ENCODE assay signal across 14 cellular contexts in genomic region chr9:99326112-99326916, GRCh38.
DNase-seq lines count a peak whose midpoint lies in the region; ATAC-seq and TF ChIP-seq lines count a peak whose summit lies in the region.
"Had no signal": no experiment of that assay in that cellular context is flagged by ENCODE, and none has a peak within 500 bp of the region (broad histone marks: within the 10 kb centered on the region; RNA-seq: fewer than 3 reads in every experiment).

No MANE protein-coding gene starts in this region.

- no peak overlapping the region for H3K18ac ChIP-seq in mesenchymal stem cell (ENCODE audit: low read depth in 1 of 2, low read length in 2 of 2)

- no peak overlapping the region for H3K4me3 ChIP-seq in OCI-LY7 (ENCODE audit: low read depth, low read length, poor library complexity, severe bottlenecking)
- H3K4me3 ChIP-seq in choroid plexus epithelial cell (ENCODE audit: low read depth, low read length), result no peak overlapping the region
- H3K4me3 ChIP-seq in retinal pigment epithelial cell (ENCODE audit: low read length), result no peak overlapping the region
- H3K4me3 ChIP-seq in A673 (ENCODE audit: low read depth, low read length, poor library complexity, severe bottlenecking), result no peak overlapping the region
- no peak overlapping the region for H3K4me3 ChIP-seq in mesenchymal stem cell (ENCODE audit: insufficient read depth in 1 of 2, low read depth in 1 of 2, low read length in 2 of 2)
- H3K4me3 ChIP-seq: breast epithelium, lung had no signal

- POLR2A ChIA-PET in OCI-LY7 (lab: Charles Lee), result interaction anchor here (0.6 kb wide), 1 partner anchor 61 kb away, joined by 4 read pairs; no protein-coding TSS in a partner anchor
- POLR2A ChIA-PET in A673 (lab: Charles Lee; ENCODE audit: low non-redundant PET), result no interaction called here

- no peak overlapping the region for H3K14ac ChIP-seq in mesenchymal stem cell (ENCODE audit: low read length in 2 of 2)

- H2BK12ac ChIP-seq in mesenchymal stem cell (ENCODE audit: low read length in 2 of 2), result no peak overlapping the region

- H3K4me1 ChIP-seq in OCI-LY7 (ENCODE audit: insufficient read depth, low read length, poor library complexity, severe bottlenecking), result no peaks in the 10 kb centered on the region
- H3K4me1 ChIP-seq in A673 (ENCODE audit: insufficient read depth, low read length, poor library complexity, severe bottlenecking), result no peaks in the 10 kb centered on the region
- no peaks in the 10 kb centered on the region for H3K4me1 ChIP-seq in mesenchymal stem cell (ENCODE audit: control insufficient read depth, insufficient read depth, low read depth, low read length)
- H3K4me1 ChIP-seq: breast epithelium had no signal

- DNase-seq in HCEC 1CT, result peak; percentile 36
- DNase-seq in OCI-LY7 (ENCODE audit: low spot score), result no peak
- peak; percentile 17 for DNase-seq in choroid plexus epithelial cell (ENCODE audit: low read depth)
- DNase-seq in retinal pigment epithelial cell (ENCODE audit: low read depth), result peak; percentile 8
- DNase-seq in A673 (ENCODE audit: low spot score), result no peak
- DNase-seq in mesenchymal stem cell, result no peak
- DNase-seq: activated CD4-positive, alpha-beta T cell treated with anti-CD3 and anti-CD28 coated beads, Interleukin-2, amount 50 U/mL, for 48 hours; activated gamma-delta T cell treated with Interleukin-2 at 50 U/mL for 16 hours; NCI-H2029 treated with DMSO at 0.1 percent for 48 hours; NK-92 treated with Interleukin-12 subunit alpha and Interleukin-12 subunit beta, amount 100 ng/mL, for 24 hours; small intestine had no signal

- WGBS in mesenchymal stem cell, result 78% methylated on average over 5 of the region's 5 CpGs

- intact Hi-C loops in OCI-LY7 (cut with micrococcal nuclease; ENCODE audit: unreplicated experiment), result no loop called here
- intact Hi-C loops in A673 (cut with micrococcal nuclease; ENCODE audit: unreplicated experiment), result no loop called here

- no peaks in the 10 kb centered on the region for H3K79me2 ChIP-seq in OCI-LY7 (ENCODE audit: insufficient read depth, low read depth, low read length)

- H3K23ac ChIP-seq in mesenchymal stem cell (ENCODE audit: low read length in 2 of 2), result no peak overlapping the region

- H3K27me3 ChIP-seq in A673 (replicated peaks; ENCODE audit: insufficient read depth, low read depth, low read length, poor library complexity) (no peaks in the 10 kb centered on the region), mesenchymal stem cell (ENCODE audit: control insufficient read depth in 1 of 2, insufficient read depth in 1 of 2, low read length in 2 of 2) (peaks cover 0 to 12% of the 10 kb centered on the region in 2 experiments)
- H3K27me3 ChIP-seq: breast epithelium had no signal

- H3K9ac ChIP-seq in mesenchymal stem cell (ENCODE audit: low read length), result no peak overlapping the region

- H2BK5ac ChIP-seq in mesenchymal stem cell (ENCODE audit: low read depth, low read length, poor library complexity, severe bottlenecking), result no peak overlapping the region

- no peak overlapping the region for H2AK5ac ChIP-seq in mesenchymal stem cell (ENCODE audit: low read length, severe bottlenecking)

- H3K36me3 ChIP-seq in OCI-LY7 (ENCODE audit: insufficient read depth, low read length) (no peaks in the 10 kb centered on the region), A673 (ENCODE audit: insufficient read depth, low read length, poor library complexity, severe bottlenecking) (no peaks in the 10 kb centered on the region), mesenchymal stem cell (ENCODE audit: control insufficient read depth in 1 of 2, insufficient read depth in 2 of 2, low read depth in 1 of 2, low read length in 2 of 2) (no peaks in the 10 kb centered on the region)
- H3K36me3 ChIP-seq: breast epithelium had no signal

- H2AFZ ChIP-seq in OCI-LY7 (ENCODE audit: low read length) (no peak overlapping the region), mesenchymal stem cell (ENCODE audit: low read depth, low read length) (no peak overlapping the region)

- BruUV-seq in OCI-LY7 (replicated peaks; lab: Mats Ljungman, UMichigan), result no TSS peak
- no TSS peak for BruUV-seq in A673 (replicated peaks; lab: Mats Ljungman, UMichigan)

- no peak for ATAC-seq in GM19467 (IDR thresholded peaks at IDR 0.05; ENCODE audit: unreplicated experiment)

- no peaks in the 10 kb centered on the region for H3K79me1 ChIP-seq in mesenchymal stem cell (replicated peaks; ENCODE audit: low read length, poor library complexity, severe bottlenecking)

- CTCF ChIA-PET in OCI-LY7 (lab: Charles Lee; ENCODE audit: unreplicated experiment) (no interaction called here), A673 (lab: Charles Lee) (no interaction called here)

- TF ChIP-seq CTCF in OCI-LY7 (conservative IDR thresholded peaks at IDR 0.05; ENCODE audit: low read length) (0 out of 2 replicates have a peak, but pooled peaks have one; percentile 18), choroid plexus epithelial cell (conservative IDR thresholded peaks at IDR 0.05; ENCODE audit: low read depth, low read length) (peak; percentile 1), retinal pigment epithelial cell (conservative IDR thresholded peaks at IDR 0.05; ENCODE audit: low read depth, low read length) (no peak), A673 (conservative IDR thresholded peaks at IDR 0.05; ENCODE audit: low read depth, low read length) (no peak)

- H4K91ac ChIP-seq in mesenchymal stem cell (ENCODE audit: low read length), result no peak overlapping the region

- H3K4ac ChIP-seq in mesenchymal stem cell (ENCODE audit: low read depth in 1 of 2, low read length in 2 of 2), result no peak overlapping the region

- no peak overlapping the region for H3K27ac ChIP-seq in OCI-LY7 (ENCODE audit: low read depth, low read length, poor library complexity, severe bottlenecking)
- H3K27ac ChIP-seq in A673 (ENCODE audit: low read depth, low read length, poor library complexity, severe bottlenecking), result no peak overlapping the region
- no peak overlapping the region for H3K27ac ChIP-seq in mesenchymal stem cell (ENCODE audit: low read length, poor library complexity, severe bottlenecking)
- H3K27ac ChIP-seq: breast epithelium had no signal

- H2BK120ac ChIP-seq in mesenchymal stem cell (ENCODE audit: low read depth, low read length), result no peak overlapping the region

- H4K20me1 ChIP-seq in OCI-LY7 (ENCODE audit: insufficient read depth, low read length), result no peaks in the 10 kb centered on the region

- H2BK15ac ChIP-seq in mesenchymal stem cell (ENCODE audit: low read depth, poor library complexity, severe bottlenecking), result no peak overlapping the region

- H3K4me2 ChIP-seq in OCI-LY7 (ENCODE audit: low read length) (no peak overlapping the region), mesenchymal stem cell (ENCODE audit: low read length, poor library complexity, severe bottlenecking) (no peak overlapping the region)

- no peak overlapping the region for H4K8ac ChIP-seq in mesenchymal stem cell (ENCODE audit: low read length)

- H3K9me2 ChIP-seq in OCI-LY7 (ENCODE audit: insufficient read depth, low read length), result no peaks in the 10 kb centered on the region

- no peaks in the 10 kb centered on the region for H3K9me3 ChIP-seq in OCI-LY7 (ENCODE audit: low read length)
- no peaks in the 10 kb centered on the region for H3K9me3 ChIP-seq in A673 (ENCODE audit: low read depth, low read length, poor library complexity, severe bottlenecking)
- H3K9me3 ChIP-seq in mesenchymal stem cell (ENCODE audit: control insufficient read depth, low read length), result no peaks in the 10 kb centered on the region
- H3K9me3 ChIP-seq: breast epithelium had no signal

Comparison
In these comparisons a context has a peak if more than half of its experiments do, and no peak if none do; other contexts are left out.
1. DNase-seq: peak in HCEC 1CT (single experiment), choroid plexus epithelial cell (single experiment) and retinal pigment epithelial cell (single experiment); none in OCI-LY7 (single experiment), A673 (single experiment) and mesenchymal stem cell (single experiment).
2. CTCF ChIP-seq: peak in OCI-LY7 (single experiment) and choroid plexus epithelial cell (single experiment); none in retinal pigment epithelial cell (single experiment) and A673 (single experiment).